ENCODE assay signal across 11 cellular contexts in the genomic region with DNA sequence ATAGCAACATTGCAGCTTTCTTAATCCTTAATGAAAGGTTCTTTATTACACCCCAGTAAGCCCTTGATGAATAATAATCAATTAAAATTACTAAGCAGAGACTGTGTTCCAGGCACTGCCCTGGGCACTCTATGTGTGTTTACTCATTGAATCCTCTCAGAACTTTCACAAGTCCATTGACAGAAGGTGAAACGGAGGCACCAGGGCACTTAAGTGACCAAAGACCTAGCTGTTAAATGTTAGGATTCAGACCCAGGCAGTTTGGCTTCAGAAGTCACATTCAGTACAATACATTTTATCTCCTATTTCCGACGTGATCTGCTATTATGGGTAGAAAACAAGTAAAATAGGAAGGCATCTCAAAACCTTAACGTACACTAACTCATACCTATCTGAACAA. TPM values are rescaled to one million over a fixed set of nuclear protein-coding genes. Genes with fewer than 3 reads are reported as not detected.
DNase-seq lines count a peak whose midpoint lies in the region; TF ChIP-seq lines count a peak whose summit lies in the region.
"Had no signal": no experiment of that assay in that cellular context is flagged by ENCODE, and none has a peak within 500 bp of the region (broad histone marks: within the 10 kb centered on the region; RNA-seq: fewer than 3 reads in every experiment).

No MANE protein-coding gene starts in this region.

- H3K4me1 ChIP-seq in OCI-LY7 (ENCODE audit: insufficient read depth, low read length, poor library complexity, severe bottlenecking) = peaks cover 20% of the 10 kb centered on the region
- H3K4me1 ChIP-seq in effector memory CD4-positive, alpha-beta T cell (ENCODE audit: control insufficient read depth, insufficient read depth, low read length, poor library complexity, severe bottlenecking) = peaks cover 47% of the 10 kb centered on the region
- H3K4me1 ChIP-seq in smooth muscle cell (ENCODE audit: low read depth) = peaks cover 23% of the 10 kb centered on the region

- no peak overlapping the region for H2AFZ ChIP-seq in OCI-LY7 (ENCODE audit: low read length)
- H2AFZ ChIP-seq in smooth muscle cell (ENCODE audit: low read depth) = no peak overlapping the region

- H4K20me1 ChIP-seq in OCI-LY7 (ENCODE audit: insufficient read depth, low read length) (no peaks in the 10 kb centered on the region), smooth muscle cell (ENCODE audit: low read depth) (peaks cover 23% of the 10 kb centered on the region)

- CTCF ChIA-PET in OCI-LY7 (lab: Charles Lee; ENCODE audit: unreplicated experiment) = no interaction called here

- H3K9me3 ChIP-seq in OCI-LY7 (ENCODE audit: low read length) = no peaks in the 10 kb centered on the region
- H3K9me3 ChIP-seq in effector memory CD4-positive, alpha-beta T cell (ENCODE audit: control insufficient read depth, low read length) = no peaks in the 10 kb centered on the region
- H3K9me3 ChIP-seq in smooth muscle cell (replicated peaks; ENCODE audit: low read depth) = no peaks in the 10 kb centered on the region
- H3K9me3 ChIP-seq: mucosa of descending colon had no signal

- H3K36me3 ChIP-seq in OCI-LY7 (ENCODE audit: insufficient read depth, low read length) (no peaks in the 10 kb centered on the region; the same call in 1 of the 2 replicates), smooth muscle cell (ENCODE audit: low read depth) (no peaks in the 10 kb centered on the region)
- H3K36me3 ChIP-seq in effector memory CD4-positive, alpha-beta T cell (ENCODE audit: control insufficient read depth, insufficient read depth, low read length) = peaks cover 20% of the 10 kb centered on the region

- no peak for DNase-seq in GM12864 (ENCODE audit: low read depth)
- DNase-seq in OCI-LY7 (ENCODE audit: low spot score) = no peak
- DNase-seq in effector memory CD4-positive, alpha-beta T cell = no peak
- no peak for DNase-seq in smooth muscle cell (lab: John Stamatoyannopoulos, UW; ENCODE audit: unreplicated experiment)
- DNase-seq in SKM-1 (lab: John Stamatoyannopoulos, UW; ENCODE audit: unreplicated experiment) = no peak
- DNase-seq in hippocampal formation (lab: John Stamatoyannopoulos, UW) = no peak
- DNase-seq in SIG-M5 (lab: John Stamatoyannopoulos, UW) = no peak
- DNase-seq: activated CD4-positive, alpha-beta T cell treated with anti-CD3 and anti-CD28 coated beads for 1 hour; cortex of kidney had no signal

- no peak overlapping the region for H3K27ac ChIP-seq in OCI-LY7 (ENCODE audit: low read depth, low read length, poor library complexity, severe bottlenecking)
- peak overlapping the region; percentile 89 for H3K27ac ChIP-seq in effector memory CD4-positive, alpha-beta T cell (ENCODE audit: insufficient read depth, low read length, poor library complexity, severe bottlenecking)
- H3K27ac ChIP-seq in smooth muscle cell (ENCODE audit: low read depth) = peak overlapping the region; percentile 73

- TF ChIP-seq CTCF in GM12864 (IDR thresholded peaks at IDR 0.05; ENCODE audit: low read depth, low read length, missing control alignments) (no peak), OCI-LY7 (conservative IDR thresholded peaks at IDR 0.05; ENCODE audit: low read length) (no peak), smooth muscle cell (IDR thresholded peaks at IDR 0.05; ENCODE audit: borderline replicate concordance, insufficient read depth, poor library complexity, severe bottlenecking) (no peak)

- H3K4me3 ChIP-seq in GM12864 (ENCODE audit: low read depth, low read length) (peak overlapping the region; percentile 71), OCI-LY7 (ENCODE audit: low read depth, low read length, poor library complexity, severe bottlenecking) (no peak overlapping the region), smooth muscle cell (no peak overlapping the region)
- peak overlapping the region; percentile 85 for H3K4me3 ChIP-seq in effector memory CD4-positive, alpha-beta T cell (ENCODE audit: insufficient read depth, low read depth, low read length, poor library complexity, severe bottlenecking)
- H3K4me3 ChIP-seq: mucosa of descending colon had no signal

- no peak overlapping the region for H3K9ac ChIP-seq in smooth muscle cell (ENCODE audit: low read depth)

- POLR2A ChIA-PET in OCI-LY7 (lab: Charles Lee) = interaction anchor here (0.7 kb wide), 1 partner anchor 361 kb away, joined by 3 read pairs; no protein-coding TSS in a partner anchor

- H3K79me2 ChIP-seq in OCI-LY7 (ENCODE audit: insufficient read depth, low read depth, low read length) (no peaks in the 10 kb centered on the region), smooth muscle cell (ENCODE audit: low read depth) (peaks cover 50% of the 10 kb centered on the region)

- BruUV-seq in OCI-LY7 (replicated peaks; lab: Mats Ljungman, UMichigan) = no TSS peak

- no peaks in the 10 kb centered on the region for H3K9me2 ChIP-seq in OCI-LY7 (ENCODE audit: insufficient read depth, low read length)

- H3K4me2 ChIP-seq in OCI-LY7 (ENCODE audit: low read length) (peak overlapping the region; percentile 63; the same call in 1 of the 2 replicates), smooth muscle cell (peak overlapping the region; percentile 75)

- intact Hi-C loops in OCI-LY7 (cut with micrococcal nuclease; ENCODE audit: unreplicated experiment) = no loop called here

- H3K27me3 ChIP-seq in effector memory CD4-positive, alpha-beta T cell (replicated peaks; ENCODE audit: control insufficient read depth, insufficient read depth, low read length, poor library complexity, severe bottlenecking) = no peaks in the 10 kb centered on the region
- no peaks in the 10 kb centered on the region for H3K27me3 ChIP-seq in smooth muscle cell (ENCODE audit: low read depth)

- WGBS in smooth muscle cell (ENCODE audit: low lambda C conversion rate) = 82% methylated on average over 4 of the region's 4 CpGs

- peaks cover 13% of the 10 kb centered on the region for H3F3A ChIP-seq in smooth muscle cell (ENCODE audit: low read depth)

RNA-seq across cellular contexts. Expression of a gene that starts 2.7 kb away (rescaled TPM):
- total RNA-seq in OCI-LY7 (2014; rRNA removed; shearing (Covaris generic)) = not detected in 2 replicates
- not detected in 2 replicates for total RNA-seq in OCI-LY7 (2022)
- 33.0 and 46.4 TPM in 2 replicates for total RNA-seq in smooth muscle cell
- polyA plus RNA-seq in smooth muscle cell = 26.8 and 32.4 TPM in 2 replicates

RNA-seq across cellular contexts. Expression of a gene that starts 46.4 kb away (rescaled TPM):
- total RNA-seq in OCI-LY7 (2014; rRNA removed; shearing (Covaris generic)) = 6.6 and 13.7 TPM in 2 replicates
- total RNA-seq in OCI-LY7 (2022) (10.9 and 15.1 TPM in 2 replicates), smooth muscle cell (0.36 TPM in 1 of 2 replicates, not detected in the other)
- 0.38 TPM in 1 of 2 replicates, not detected in the other for polyA plus RNA-seq in smooth muscle cell
- polyA plus RNA-seq: right cardiac atrium had no signal

Comparison
In these comparisons a context has a peak if more than half of its experiments do, and no peak if none do; other contexts are left out.
1. H3K4me3 ChIP-seq: peak in GM12864 (single experiment) and effector memory CD4-positive, alpha-beta T cell (single experiment); none in OCI-LY7 (single experiment) and smooth muscle cell (single experiment).
2. RNA of a gene that starts 2.7 kb away (total RNA-seq): 33.0 to 46.4 TPM in smooth muscle cell; not detected in OCI-LY7; every median in the first group is over 10 times any median in the second.